19 cellular contexts compared by ENCODE assay signal in the genomic region with DNA sequence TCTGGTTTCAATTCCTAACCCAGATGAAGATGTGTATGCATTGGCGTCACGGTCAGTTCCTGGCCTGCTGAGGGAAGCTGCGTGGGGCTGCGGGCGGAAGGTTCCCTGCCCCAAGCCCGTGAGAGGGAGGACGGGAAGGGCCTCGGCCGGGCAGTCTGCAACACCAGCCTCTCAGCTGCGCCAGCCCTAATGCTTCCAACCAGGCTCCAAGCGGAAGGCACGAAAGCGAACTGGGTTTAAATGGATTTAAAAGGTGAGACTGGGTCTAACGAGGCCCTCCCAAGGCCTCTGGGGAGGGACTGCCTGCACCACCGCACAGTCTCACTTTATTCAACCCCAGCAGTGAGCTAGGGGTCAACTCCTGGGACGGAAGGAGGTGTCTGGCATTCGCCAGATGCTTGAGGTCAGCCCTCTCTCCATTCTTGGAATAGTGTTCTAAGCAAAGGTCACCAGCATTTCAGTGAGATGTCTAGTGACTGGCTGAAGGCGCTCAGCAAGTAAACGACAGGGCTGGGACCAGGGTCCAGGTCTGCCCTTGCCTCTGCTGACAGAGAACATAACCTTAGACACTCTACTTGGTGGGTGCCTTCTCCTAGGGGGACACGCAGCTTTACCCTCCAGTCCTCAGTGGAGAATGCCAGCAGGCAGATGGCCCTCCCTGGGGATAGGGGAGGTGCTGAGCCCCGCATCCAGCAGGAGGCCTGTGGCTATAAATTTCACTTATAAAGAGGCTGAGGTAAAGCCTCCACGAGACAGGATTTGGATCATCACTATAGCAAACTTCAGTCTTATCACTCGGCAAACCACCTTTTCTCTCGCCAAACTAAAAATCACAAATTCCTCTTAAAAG.
DNase-seq lines count a peak whose midpoint lies in the region; ATAC-seq and TF ChIP-seq lines count a peak whose summit lies in the region.
"Had no signal": no experiment of that assay in that cellular context is flagged by ENCODE, and none has a peak within 500 bp of the region (broad histone marks: within the 10 kb centered on the region; RNA-seq: fewer than 3 reads in every experiment).

No MANE protein-coding gene starts in this region.

- H3K27me3 Mint-ChIP-seq in endodermal cell (ENCODE audit: insufficient read depth) (no peaks in the 10 kb centered on the region), type B pancreatic cell (no peaks in the 10 kb centered on the region)
- no peaks in the 10 kb centered on the region for H3K27me3 Mint-ChIP-seq in activated naive CD8-positive, alpha-beta T cell treated with anti-CD3 and anti-CD28 coated beads for 36 hours
- H3K27me3 Mint-ChIP-seq: CD4-positive, alpha-beta memory T cell had no signal

- H3K27ac ChIP-seq in left ventricle myocardium inferior (replicated peaks) (no peak overlapping the region), endodermal cell (ENCODE audit: low read depth, low read length) (peak overlapping the region; percentile 66)
- H3K27ac ChIP-seq: KMS-11 had no signal

- no peak overlapping the region for H3K4me3 ChIP-seq in left ventricle myocardium inferior
- H3K4me3 ChIP-seq in endodermal cell (ENCODE audit: low read length): no peak overlapping the region
- H3K4me3 ChIP-seq: GM12878 had no signal

- H3K36me3 Mint-ChIP-seq in endodermal cell (ENCODE audit: low read depth) (no peaks in the 10 kb centered on the region), type B pancreatic cell (peaks cover 3% of the 10 kb centered on the region)
- no peaks in the 10 kb centered on the region for H3K36me3 Mint-ChIP-seq in activated naive CD8-positive, alpha-beta T cell treated with anti-CD3 and anti-CD28 coated beads for 36 hours
- H3K36me3 Mint-ChIP-seq: CD4-positive, alpha-beta memory T cell had no signal

- H3K9me3 ChIP-seq in left ventricle myocardium inferior (replicated peaks) (peaks cover 16% of the 10 kb centered on the region), endodermal cell (ENCODE audit: control insufficient read depth, low read length) (no peaks in the 10 kb centered on the region)

- H3K9me3 Mint-ChIP-seq in endodermal cell: no peaks in the 10 kb centered on the region
- H3K9me3 Mint-ChIP-seq in type B pancreatic cell: no peaks in the 10 kb centered on the region
- H3K9me3 Mint-ChIP-seq in activated naive CD8-positive, alpha-beta T cell treated with anti-CD3 and anti-CD28 coated beads for 36 hours: no peaks in the 10 kb centered on the region

- H3K27me3 ChIP-seq in left ventricle myocardium inferior (ENCODE audit: low read depth) (peaks cover 12% of the 10 kb centered on the region), endodermal cell (ENCODE audit: control insufficient read depth, insufficient read depth, low read length, poor library complexity, severe bottlenecking) (no peaks in the 10 kb centered on the region)

- WGBS in endodermal cell (ENCODE audit: insufficient coverage in 1 of 2, insufficient read length in 1 of 2), 2 experiments: 93% methylated on average over 23 to 24 of the region's 24 CpGs

- no peak overlapping the region for H3K9ac ChIP-seq in endodermal cell (ENCODE audit: extremely low read depth, low read length, poor library complexity, severe bottlenecking)
- H3K9ac ChIP-seq: KMS-11 had no signal

- H3K4me1 ChIP-seq in left ventricle myocardium inferior: no peaks in the 10 kb centered on the region
- H3K4me1 ChIP-seq in endodermal cell (ENCODE audit: control insufficient read depth, insufficient read depth, low read length): no peaks in the 10 kb centered on the region

- DNase-seq in cardiac septum (ENCODE audit: low spot score): peak; percentile 71
- no peak for DNase-seq in left ventricle myocardium inferior
- peak; percentile 44 for DNase-seq in endodermal cell
- DNase-seq in posterior vena cava (ENCODE audit: low spot score): peak; percentile 72
- peak; percentile 51 for DNase-seq in type B pancreatic cell (ENCODE audit: extremely low spot score, unreplicated experiment)
- no peak for DNase-seq in activated naive CD8-positive, alpha-beta T cell treated with anti-CD3 and anti-CD28 coated beads for 36 hours
- DNase-seq in activated CD4-positive, alpha-beta T cell treated with anti-CD3 and anti-CD28 coated beads for 48 hours: no peak
- DNase-seq: 8988T; CD4-positive, alpha-beta memory T cell; DMS153; MV-4-11; NCI-H1417 treated with DMSO at 0.1 percent for 48 hours; NCI-H187 treated with DMSO at 0.1 percent for 48 hours; NCI-H2227 treated with DMSO at 0.1 percent for 48 hours; NCI-H510A treated with DMSO at 0.1 percent for 48 hours; NCI-H774 had no signal

- H3K36me3 ChIP-seq in left ventricle myocardium inferior (no peaks in the 10 kb centered on the region), endodermal cell (ENCODE audit: control insufficient read depth, insufficient read depth, low read length) (no peaks in the 10 kb centered on the region)

- ATAC-seq in HG02884 (IDR thresholded peaks at IDR 0.05; ENCODE audit: unreplicated experiment): no peak
- ATAC-seq: GM12878 had no signal

- intact Hi-C loops in cardiac septum (cut with DNase I) (no loop called here), left ventricle myocardium inferior (cut with micrococcal nuclease) (no loop called here), posterior vena cava (cut with DNase I) (no loop called here)

- H3K4me3 Mint-ChIP-seq in endodermal cell (no peak overlapping the region), type B pancreatic cell (no peak overlapping the region)
- H3K4me3 Mint-ChIP-seq in activated naive CD8-positive, alpha-beta T cell treated with anti-CD3 and anti-CD28 coated beads for 36 hours: no peak overlapping the region
- H3K4me3 Mint-ChIP-seq: CD4-positive, alpha-beta memory T cell had no signal

- no peaks in the 10 kb centered on the region for H3K4me1 Mint-ChIP-seq in endodermal cell
- H3K4me1 Mint-ChIP-seq in type B pancreatic cell (ENCODE audit: unreplicated experiment): peaks cover 16% of the 10 kb centered on the region
- H3K4me1 Mint-ChIP-seq in activated naive CD8-positive, alpha-beta T cell treated with anti-CD3 and anti-CD28 coated beads for 36 hours: no peaks in the 10 kb centered on the region
- H3K4me1 Mint-ChIP-seq: CD4-positive, alpha-beta memory T cell had no signal

- H3K27ac Mint-ChIP-seq in endodermal cell (no peak overlapping the region), type B pancreatic cell (no peak overlapping the region)
- no peak overlapping the region for H3K27ac Mint-ChIP-seq in activated naive CD8-positive, alpha-beta T cell treated with anti-CD3 and anti-CD28 coated beads for 36 hours
- H3K27ac Mint-ChIP-seq: CD4-positive, alpha-beta memory T cell had no signal

- TF ChIP-seq CTCF in left ventricle myocardium inferior (IDR thresholded peaks at IDR 0.05; ENCODE audit: borderline replicate concordance): no peak
- TF ChIP-seq CTCF in endodermal cell (conservative IDR thresholded peaks at IDR 0.05): no peak
- no peak for TF ChIP-seq CTCF in type B pancreatic cell (conservative IDR thresholded peaks at IDR 0.05)

Comparison
In these comparisons a context has a peak if more than half of its experiments do, and no peak if none do; other contexts are left out.
1. DNase-seq: peak in cardiac septum (single experiment), endodermal cell (single experiment), posterior vena cava (single experiment) and type B pancreatic cell (single experiment); none in left ventricle myocardium inferior (single experiment), activated naive CD8-positive, alpha-beta T cell treated with anti-CD3 and anti-CD28 coated beads for 36 hours (single experiment) and activated CD4-positive, alpha-beta T cell treated with anti-CD3 and anti-CD28 coated beads for 48 hours (single experiment).